Comparison of ENCODE assay signal across 7 cellular contexts in the genomic region with DNA sequence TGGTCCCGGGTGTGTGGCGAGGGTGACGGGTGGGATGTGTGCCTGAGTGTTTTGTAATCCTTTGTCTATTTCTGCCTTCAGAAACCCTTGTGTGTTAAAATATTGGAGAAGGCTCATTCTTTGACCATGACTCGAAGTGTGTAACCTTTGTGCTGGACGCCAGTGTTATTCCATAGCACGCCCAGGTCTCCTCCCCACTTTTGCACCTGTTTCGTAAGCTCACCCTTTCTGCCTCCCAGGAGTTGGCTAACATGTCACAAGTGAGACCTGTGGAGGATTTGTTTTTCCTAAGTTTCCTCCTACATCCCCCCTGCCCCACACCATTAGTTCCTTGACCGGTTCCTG. TPM values are rescaled to one million over a fixed set of nuclear protein-coding genes. Genes with fewer than 3 reads are reported as not detected.
A peak's percentile ranks its signal among the peaks of the same experiment; 100 is the strongest.
DNase-seq lines count a peak whose midpoint lies in the region; ATAC-seq and TF ChIP-seq lines count a peak whose summit lies in the region.

No MANE protein-coding gene starts in this region.

- H3K9me3 ChIP-seq in GM23248 (ENCODE audit: low read depth) = no peaks in the 10 kb centered on the region
- H3K9me3 ChIP-seq in MM.1S (replicated peaks; ENCODE audit: insufficient read depth, low read length) = no peaks in the 10 kb centered on the region
- no peaks in the 10 kb centered on the region for H3K9me3 ChIP-seq in iPS DF 6.9 (ENCODE audit: control insufficient read depth, insufficient read depth, low read length)
- H3K9me3 ChIP-seq in skeletal muscle satellite cell (replicated peaks; ENCODE audit: low read length) = no peaks in the 10 kb centered on the region

- H3K36me3 ChIP-seq in GM23248 (ENCODE audit: low read depth) (peaks cover 31% of the 10 kb centered on the region), MM.1S (replicated peaks; ENCODE audit: insufficient read depth, low read length) (peaks cover 14% of the 10 kb centered on the region; the same call in 1 of the 2 replicates), iPS DF 6.9 (ENCODE audit: control insufficient read depth, insufficient read depth, low read length) (peaks cover 14% of the 10 kb centered on the region), skeletal muscle satellite cell (ENCODE audit: insufficient read depth, low read length) (peaks cover 43% of the 10 kb centered on the region)

- H3K4me1 ChIP-seq in GM23248 (ENCODE audit: insufficient read depth) = peaks cover 35% of the 10 kb centered on the region
- H3K4me1 ChIP-seq in MM.1S (ENCODE audit: low read length) = peaks cover 14% of the 10 kb centered on the region
- no peaks in the 10 kb centered on the region for H3K4me1 ChIP-seq in iPS DF 6.9 (ENCODE audit: control insufficient read depth, insufficient read depth, low read length)
- H3K4me1 ChIP-seq in skeletal muscle satellite cell (ENCODE audit: control insufficient read depth, insufficient read depth, low read length) = peaks cover 19% of the 10 kb centered on the region

- H3K79me2 ChIP-seq in GM23248 (ENCODE audit: insufficient read depth) (peaks cover 68% of the 10 kb centered on the region), MM.1S (ENCODE audit: low read length) (peaks cover 64% of the 10 kb centered on the region)

- no peaks in the 10 kb centered on the region for H3K9me2 ChIP-seq in GM23248 (ENCODE audit: insufficient read depth)
- no peaks in the 10 kb centered on the region for H3K9me2 ChIP-seq in MM.1S (replicated peaks; ENCODE audit: insufficient read depth, low read length)

- H3K4me2 ChIP-seq in GM23248 (ENCODE audit: unreplicated experiment) = peak overlapping the region; percentile 97
- peak overlapping the region; percentile 68 for H3K4me2 ChIP-seq in MM.1S (ENCODE audit: low read depth, low read length)
- peak overlapping the region; percentile 91 for H3K4me2 ChIP-seq in skeletal muscle satellite cell (ENCODE audit: low read length)

- H3K4me3 ChIP-seq in GM23248 (peak overlapping the region; percentile 100), MM.1S (ENCODE audit: low read length) (peak overlapping the region; percentile 96), iPS DF 6.9 (ENCODE audit: low read length) (peak overlapping the region; percentile 93; the same call in 1 of the 2 replicates), skeletal muscle satellite cell (ENCODE audit: low read length) (peak overlapping the region; percentile 80)

- no peak for ATAC-seq in GM18517 (IDR thresholded peaks at IDR 0.05; ENCODE audit: unreplicated experiment)

- in situ Hi-C loops in GM23248 (cut with MboI) = no loop called here

- H3K27ac ChIP-seq in GM23248 = peak overlapping the region; percentile 95
- peak overlapping the region; percentile 92 for H3K27ac ChIP-seq in MM.1S (ENCODE audit: low read length)
- no peak overlapping the region for H3K27ac ChIP-seq in iPS DF 6.9 (ENCODE audit: low read length)

- peaks cover 45% of the 10 kb centered on the region for H3F3A ChIP-seq in GM23248 (ENCODE audit: insufficient read depth)
- H3F3A ChIP-seq in MM.1S (ENCODE audit: insufficient read depth, low read length) = peaks cover 49% of the 10 kb centered on the region

- H2AFZ ChIP-seq in GM23248 = peak overlapping the region; percentile 94
- H2AFZ ChIP-seq in MM.1S (ENCODE audit: low read length) = peak overlapping the region; percentile 78

- WGBS in GM23248 (ENCODE audit: low coverage in 1 of 2, low lambda C conversion rate in 2 of 2, missing lambda C conversion rate in 2 of 2), 2 experiments = 2% methylated on average over 8 of the region's 8 CpGs
- no CpG with 5 or more reads among the region's 8 CpGs for WGBS in iPS DF 6.9 (ENCODE audit: insufficient coverage, insufficient read length)

- peak overlapping the region; percentile 99 for H3K9ac ChIP-seq in GM23248
- peak overlapping the region; percentile 99 for H3K9ac ChIP-seq in MM.1S (ENCODE audit: low read length)
- H3K9ac ChIP-seq in skeletal muscle satellite cell (ENCODE audit: low read depth, low read length) = peak overlapping the region; percentile 99

- peaks cover 27% of the 10 kb centered on the region; the same call in 1 of the 2 replicates for H4K20me1 ChIP-seq in GM23248 (ENCODE audit: insufficient read depth)
- H4K20me1 ChIP-seq in MM.1S (ENCODE audit: insufficient read depth, low read length) = peaks cover 26% of the 10 kb centered on the region; the same call in 1 of the 2 replicates

- DNase-seq in GM04504 (ENCODE audit: low read depth) (peak; percentile 30), GM23248 (peak; percentile 74), MM.1S (peak; percentile 47), amniotic stem cell (lab: John Stamatoyannopoulos, UW) (peak; percentile 25), iPS DF 6.9 (ENCODE audit: low read depth, low spot score) (no peak)

- no peak for TF ChIP-seq CTCF in MM.1S (IDR thresholded peaks at IDR 0.05; ENCODE audit: low read length)

- no peaks in the 10 kb centered on the region for H3K27me3 ChIP-seq in GM23248 (replicated peaks; ENCODE audit: insufficient read depth)
- no peaks in the 10 kb centered on the region for H3K27me3 ChIP-seq in MM.1S (replicated peaks; ENCODE audit: insufficient read depth, low read length)
- H3K27me3 ChIP-seq in iPS DF 6.9 (ENCODE audit: control insufficient read depth, insufficient read depth, low read length) = no peaks in the 10 kb centered on the region
- no peaks in the 10 kb centered on the region for H3K27me3 ChIP-seq in skeletal muscle satellite cell (ENCODE audit: control insufficient read depth, insufficient read depth, low read length)

RNA-seq across cellular contexts. Expression of gene C11orf54, which starts 0.4 kb away (rescaled TPM):
- total RNA-seq in GM23248 (2014; rRNA removed; shearing (Covaris generic)) = 12.5 and 13.7 TPM in 2 replicates
- polyA plus RNA-seq in GM23248 (2016; fragmentation: Nextera tagmentation; extraction: Ambion mirVana) = 13.5 and 16.1 TPM in 2 replicates
- 9.0 and 15.7 TPM in 2 replicates for total RNA-seq in skeletal muscle satellite cell (2012; rRNA removed)

RNA-seq across cellular contexts. Expression of gene TAF1D, which starts 0.6 kb away (rescaled TPM):
- total RNA-seq in GM23248 (2014; rRNA removed; shearing (Covaris generic)) = 124 and 127 TPM in 2 replicates
- polyA plus RNA-seq in GM23248 (2016; fragmentation: Nextera tagmentation; extraction: Ambion mirVana) = 48.0 and 60.7 TPM in 2 replicates
- total RNA-seq in skeletal muscle satellite cell (2012; rRNA removed) = 157 and 165 TPM in 2 replicates

RNA-seq across cellular contexts. Expression of gene MED17, which starts 42.2 kb away (rescaled TPM):
- 22.4 and 25.4 TPM in 2 replicates for total RNA-seq in GM23248 (2014; rRNA removed; shearing (Covaris generic))
- 19.5 and 22.2 TPM in 2 replicates for polyA plus RNA-seq in GM23248 (2016; fragmentation: Nextera tagmentation; extraction: Ambion mirVana)
- total RNA-seq in skeletal muscle satellite cell (2012; rRNA removed) = 25.6 and 28.9 TPM in 2 replicates
